2 cellular contexts compared by ENCODE assay signal in the genomic region with DNA sequence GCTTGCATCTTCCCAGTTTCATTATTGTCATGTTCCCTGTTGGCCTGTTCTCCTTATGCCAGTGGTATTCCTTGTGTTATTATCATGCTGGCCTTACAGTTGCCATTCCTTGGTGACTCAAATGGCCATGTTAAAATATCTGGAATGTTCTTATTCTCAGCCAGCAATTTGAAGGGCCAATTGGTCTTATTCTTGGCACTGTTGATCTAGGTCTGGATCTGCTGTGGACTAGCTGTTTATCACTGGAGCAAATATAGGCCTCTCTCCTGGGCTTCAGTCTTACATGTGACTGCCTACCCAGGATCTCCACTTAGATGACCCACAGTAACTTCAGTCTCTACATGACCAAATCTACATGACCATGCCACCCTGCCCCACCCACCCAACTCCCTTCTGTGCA.
TF ChIP-seq lines count a peak whose summit lies in the region.

No MANE protein-coding gene starts in this region.

TF ChIP-seq in GM23338, 12 proteins besides CTCF, POLR2A, EP300 and RAD21:
- TF ChIP-seq, protein P1, sequence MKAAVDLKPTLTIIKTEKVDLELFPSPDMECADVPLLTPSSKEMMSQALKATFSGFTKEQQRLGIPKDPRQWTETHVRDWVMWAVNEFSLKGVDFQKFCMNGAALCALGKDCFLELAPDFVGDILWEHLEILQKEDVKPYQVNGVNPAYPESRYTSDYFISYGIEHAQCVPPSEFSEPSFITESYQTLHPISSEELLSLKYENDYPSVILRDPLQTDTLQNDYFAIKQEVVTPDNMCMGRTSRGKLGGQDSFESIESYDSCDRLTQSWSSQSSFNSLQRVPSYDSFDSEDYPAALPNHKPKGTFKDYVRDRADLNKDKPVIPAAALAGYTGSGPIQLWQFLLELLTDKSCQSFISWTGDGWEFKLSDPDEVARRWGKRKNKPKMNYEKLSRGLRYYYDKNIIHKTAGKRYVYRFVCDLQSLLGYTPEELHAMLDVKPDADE (IDR thresholded peaks at IDR 0.05): no peak
- TF ChIP-seq ZNF114 (CRISPR knock-in tag; IDR thresholded peaks at IDR 0.05) (no peak), CREB1 (CRISPR knock-in tag; IDR thresholded peaks at IDR 0.05; ENCODE audit: low read depth) (no peak), JUNB (IDR thresholded peaks at IDR 0.05; ENCODE audit: unreplicated experiment) (no peak), EZH2phosphoT487 (IDR thresholded peaks at IDR 0.05; ENCODE audit: unreplicated experiment) (no peak), NANOG (IDR thresholded peaks at IDR 0.05; ENCODE audit: borderline replicate concordance) (no peak)
- TF ChIP-seq, protein P2, sequence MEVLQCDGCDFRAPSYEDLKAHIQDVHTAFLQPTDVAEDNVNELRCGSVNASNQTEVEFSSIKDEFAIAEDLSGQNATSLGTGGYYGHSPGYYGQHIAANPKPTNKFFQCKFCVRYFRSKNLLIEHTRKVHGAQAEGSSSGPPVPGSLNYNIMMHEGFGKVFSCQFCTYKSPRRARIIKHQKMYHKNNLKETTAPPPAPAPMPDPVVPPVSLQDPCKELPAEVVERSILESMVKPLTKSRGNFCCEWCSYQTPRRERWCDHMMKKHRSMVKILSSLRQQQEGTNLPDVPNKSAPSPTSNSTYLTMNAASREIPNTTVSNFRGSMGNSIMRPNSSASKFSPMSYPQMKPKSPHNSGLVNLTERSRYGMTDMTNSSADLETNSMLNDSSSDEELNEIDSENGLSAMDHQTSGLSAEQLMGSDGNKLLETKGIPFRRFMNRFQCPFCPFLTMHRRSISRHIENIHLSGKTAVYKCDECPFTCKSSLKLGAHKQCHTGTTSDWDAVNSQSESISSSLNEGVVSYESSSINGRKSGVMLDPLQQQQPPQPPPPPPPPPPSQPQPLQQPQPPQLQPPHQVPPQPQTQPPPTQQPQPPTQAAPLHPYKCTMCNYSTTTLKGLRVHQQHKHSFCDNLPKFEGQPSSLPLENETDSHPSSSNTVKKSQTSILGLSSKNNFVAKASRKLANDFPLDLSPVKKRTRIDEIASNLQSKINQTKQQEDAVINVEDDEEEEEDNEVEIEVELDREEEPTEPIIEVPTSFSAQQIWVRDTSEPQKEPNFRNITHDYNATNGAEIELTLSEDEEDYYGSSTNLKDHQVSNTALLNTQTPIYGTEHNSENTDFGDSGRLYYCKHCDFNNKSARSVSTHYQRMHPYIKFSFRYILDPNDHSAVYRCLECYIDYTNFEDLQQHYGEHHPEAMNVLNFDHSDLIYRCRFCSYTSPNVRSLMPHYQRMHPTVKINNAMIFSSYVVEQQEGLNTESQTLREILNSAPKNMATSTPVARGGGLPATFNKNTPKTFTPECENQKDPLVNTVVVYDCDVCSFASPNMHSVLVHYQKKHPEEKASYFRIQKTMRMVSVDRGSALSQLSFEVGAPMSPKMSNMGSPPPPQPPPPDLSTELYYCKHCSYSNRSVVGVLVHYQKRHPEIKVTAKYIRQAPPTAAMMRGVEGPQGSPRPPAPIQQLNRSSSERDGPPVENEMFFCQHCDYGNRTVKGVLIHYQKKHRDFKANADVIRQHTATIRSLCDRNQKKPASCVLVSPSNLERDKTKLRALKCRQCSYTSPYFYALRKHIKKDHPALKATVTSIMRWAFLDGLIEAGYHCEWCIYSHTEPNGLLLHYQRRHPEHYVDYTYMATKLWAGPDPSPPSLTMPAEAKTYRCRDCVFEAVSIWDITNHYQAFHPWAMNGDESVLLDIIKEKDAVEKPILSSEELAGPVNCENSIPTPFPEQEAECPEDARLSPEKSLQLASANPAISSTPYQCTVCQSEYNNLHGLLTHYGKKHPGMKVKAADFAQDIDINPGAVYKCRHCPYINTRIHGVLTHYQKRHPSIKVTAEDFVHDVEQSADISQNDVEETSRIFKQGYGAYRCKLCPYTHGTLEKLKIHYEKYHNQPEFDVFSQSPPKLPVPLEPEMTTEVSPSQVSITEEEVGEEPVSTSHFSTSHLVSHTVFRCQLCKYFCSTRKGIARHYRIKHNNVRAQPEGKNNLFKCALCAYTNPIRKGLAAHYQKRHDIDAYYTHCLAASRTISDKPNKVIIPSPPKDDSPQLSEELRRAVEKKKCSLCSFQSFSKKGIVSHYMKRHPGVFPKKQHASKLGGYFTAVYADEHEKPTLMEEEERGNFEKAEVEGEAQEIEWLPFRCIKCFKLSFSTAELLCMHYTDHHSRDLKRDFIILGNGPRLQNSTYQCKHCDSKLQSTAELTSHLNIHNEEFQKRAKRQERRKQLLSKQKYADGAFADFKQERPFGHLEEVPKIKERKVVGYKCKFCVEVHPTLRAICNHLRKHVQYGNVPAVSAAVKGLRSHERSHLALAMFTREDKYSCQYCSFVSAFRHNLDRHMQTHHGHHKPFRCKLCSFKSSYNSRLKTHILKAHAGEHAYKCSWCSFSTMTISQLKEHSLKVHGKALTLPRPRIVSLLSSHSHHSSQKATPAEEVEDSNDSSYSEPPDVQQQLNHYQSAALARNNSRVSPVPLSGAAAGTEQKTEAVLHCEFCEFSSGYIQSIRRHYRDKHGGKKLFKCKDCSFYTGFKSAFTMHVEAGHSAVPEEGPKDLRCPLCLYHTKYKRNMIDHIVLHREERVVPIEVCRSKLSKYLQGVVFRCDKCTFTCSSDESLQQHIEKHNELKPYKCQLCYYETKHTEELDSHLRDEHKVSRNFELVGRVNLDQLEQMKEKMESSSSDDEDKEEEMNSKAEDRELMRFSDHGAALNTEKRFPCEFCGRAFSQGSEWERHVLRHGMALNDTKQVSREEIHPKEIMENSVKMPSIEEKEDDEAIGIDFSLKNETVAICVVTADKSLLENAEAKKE (CRISPR knock-in tag; IDR thresholded peaks at IDR 0.05): no peak

TF ChIP-seq in HepG2, 621 proteins besides CTCF, POLR2A, EP300 and RAD21:
- no peak for TF ChIP-seq JUNB (CRISPR knock-in tag; IDR thresholded peaks at IDR 0.05; ENCODE audit: borderline replicate concordance)
- TF ChIP-seq PHB2 (IDR thresholded peaks at IDR 0.05; ENCODE audit: partially characterized antibody): no peak
- no peak for TF ChIP-seq ZBTB1 (CRISPR knock-in tag; IDR thresholded peaks at IDR 0.05; ENCODE audit: borderline replicate concordance)
- TF ChIP-seq, protein P3, sequence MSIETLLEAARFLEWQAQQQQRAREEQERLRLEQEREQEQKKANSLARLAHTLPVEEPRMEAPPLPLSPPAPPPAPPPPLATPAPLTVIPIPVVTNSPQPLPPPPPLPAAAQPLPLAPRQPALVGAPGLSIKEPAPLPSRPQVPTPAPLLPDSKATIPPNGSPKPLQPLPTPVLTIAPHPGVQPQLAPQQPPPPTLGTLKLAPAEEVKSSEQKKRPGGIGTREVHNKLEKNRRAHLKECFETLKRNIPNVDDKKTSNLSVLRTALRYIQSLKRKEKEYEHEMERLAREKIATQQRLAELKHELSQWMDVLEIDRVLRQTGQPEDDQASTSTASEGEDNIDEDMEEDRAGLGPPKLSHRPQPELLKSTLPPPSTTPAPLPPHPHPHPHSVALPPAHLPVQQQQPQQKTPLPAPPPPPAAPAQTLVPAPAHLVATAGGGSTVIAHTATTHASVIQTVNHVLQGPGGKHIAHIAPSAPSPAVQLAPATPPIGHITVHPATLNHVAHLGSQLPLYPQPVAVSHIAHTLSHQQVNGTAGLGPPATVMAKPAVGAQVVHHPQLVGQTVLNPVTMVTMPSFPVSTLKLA (IDR thresholded peaks at IDR 0.05): no peak
- TF ChIP-seq ZNF496 (CRISPR knock-in tag; IDR thresholded peaks at IDR 0.05; ENCODE audit: insufficient replicate concordance): no peak
- TF ChIP-seq SRSF9 (IDR thresholded peaks at IDR 0.05; ENCODE audit: borderline replicate concordance, insufficient read depth, low read depth, low read length, poor library complexity, severe bottlenecking): no peak
- TF ChIP-seq, protein P4, sequence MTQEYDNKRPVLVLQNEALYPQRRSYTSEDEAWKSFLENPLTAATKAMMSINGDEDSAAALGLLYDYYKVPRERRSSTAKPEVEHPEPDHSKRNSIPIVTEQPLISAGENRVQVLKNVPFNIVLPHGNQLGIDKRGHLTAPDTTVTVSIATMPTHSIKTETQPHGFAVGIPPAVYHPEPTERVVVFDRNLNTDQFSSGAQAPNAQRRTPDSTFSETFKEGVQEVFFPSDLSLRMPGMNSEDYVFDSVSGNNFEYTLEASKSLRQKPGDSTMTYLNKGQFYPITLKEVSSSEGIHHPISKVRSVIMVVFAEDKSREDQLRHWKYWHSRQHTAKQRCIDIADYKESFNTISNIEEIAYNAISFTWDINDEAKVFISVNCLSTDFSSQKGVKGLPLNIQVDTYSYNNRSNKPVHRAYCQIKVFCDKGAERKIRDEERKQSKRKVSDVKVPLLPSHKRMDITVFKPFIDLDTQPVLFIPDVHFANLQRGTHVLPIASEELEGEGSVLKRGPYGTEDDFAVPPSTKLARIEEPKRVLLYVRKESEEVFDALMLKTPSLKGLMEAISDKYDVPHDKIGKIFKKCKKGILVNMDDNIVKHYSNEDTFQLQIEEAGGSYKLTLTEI (CRISPR knock-in tag; conservative IDR thresholded peaks at IDR 0.05): no peak
- TF ChIP-seq ISX (CRISPR knock-in tag; conservative IDR thresholded peaks at IDR 0.05): no peak
- TF ChIP-seq ZNF3 (CRISPR knock-in tag; IDR thresholded peaks at IDR 0.05): no peak
- TF ChIP-seq, protein P5, sequence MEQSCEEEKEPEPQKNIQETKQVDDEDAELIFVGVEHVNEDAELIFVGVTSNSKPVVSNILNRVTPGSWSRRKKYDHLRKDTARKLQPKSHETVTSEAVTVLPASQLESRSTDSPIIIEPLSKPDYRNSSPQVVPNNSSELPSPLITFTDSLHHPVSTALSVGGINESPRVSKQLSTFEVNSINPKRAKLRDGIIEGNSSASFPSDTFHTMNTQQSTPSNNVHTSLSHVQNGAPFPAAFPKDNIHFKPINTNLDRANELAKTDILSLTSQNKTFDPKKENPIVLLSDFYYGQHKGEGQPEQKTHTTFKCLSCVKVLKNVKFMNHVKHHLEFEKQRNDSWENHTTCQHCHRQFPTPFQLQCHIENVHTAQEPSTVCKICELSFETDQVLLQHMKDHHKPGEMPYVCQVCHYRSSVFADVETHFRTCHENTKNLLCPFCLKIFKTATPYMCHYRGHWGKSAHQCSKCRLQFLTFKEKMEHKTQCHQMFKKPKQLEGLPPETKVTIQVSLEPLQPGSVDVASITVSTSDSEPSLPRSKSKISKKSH (CRISPR knock-in tag; IDR thresholded peaks at IDR 0.05; ENCODE audit: borderline replicate concordance): no peak
- no peak for TF ChIP-seq ZNF670 (CRISPR knock-in tag; IDR thresholded peaks at IDR 0.05; ENCODE audit: borderline replicate concordance)
- no peak for TF ChIP-seq ZFAT (CRISPR knock-in tag; conservative IDR thresholded peaks at IDR 0.05)
- no peak for TF ChIP-seq ATM (IDR thresholded peaks at IDR 0.05; ENCODE audit: borderline replicate concordance)
- no peak for TF ChIP-seq ZNF367 (CRISPR knock-in tag; IDR thresholded peaks at IDR 0.05; ENCODE audit: borderline replicate concordance)
- TF ChIP-seq ZNF619 (CRISPR knock-in tag; IDR thresholded peaks at IDR 0.05): no peak
